12 cellular contexts compared by ENCODE assay signal in genomic region chr3:14324224-14324944, GRCh38.
DNase-seq lines count a peak whose midpoint lies in the region; ATAC-seq and TF ChIP-seq lines count a peak whose summit lies in the region.
"Had no signal": no experiment of that assay in that cellular context is flagged by ENCODE, and none has a peak within 500 bp of the region (broad histone marks: within the 10 kb centered on the region; RNA-seq: fewer than 3 reads in every experiment).

No MANE protein-coding gene starts in this region.

- no peak for TF ChIP-seq CTCF in coronary artery (IDR thresholded peaks at IDR 0.05)

- no peak overlapping the region for H3K4me3 ChIP-seq in coronary artery

- DNase-seq in AG08395 (ENCODE audit: low spot score) (peak; percentile 35), LHCN-M2 (ENCODE audit: low read depth) (peak; percentile 65), coronary artery (ENCODE audit: low spot score) (no peak), myocyte (ENCODE audit: low read depth) (peak; percentile 95), SW 1271 (lab: John Stamatoyannopoulos, UW) (no peak), DMS79 treated with DMSO at 0.1 percent for 48 hours (lab: John Stamatoyannopoulos, UW) (no peak)
- DNase-seq: activated CD8-positive, alpha-beta memory T cell treated with anti-CD3 and anti-CD28 coated beads, Interleukin-2, amount 10 ng/mL, durations not matched to agents 7 days and 5 days; NCI-H526; RPMI8226; stimulated activated CD4-positive, alpha-beta T cell treated with anti-CD3 and anti-CD28 coated beads, Interleukin-12 subunit alpha, Interleukin-12 subunit beta, amount 100 ng/mL, for 4 hours had no signal

- no peak for ATAC-seq in HG03432 (IDR thresholded peaks at IDR 0.05; ENCODE audit: unreplicated experiment)
- ATAC-seq in HG03175 (IDR thresholded peaks at IDR 0.05; ENCODE audit: unreplicated experiment): no peak
- ATAC-seq: activated CD8-positive, alpha-beta memory T cell treated with anti-CD3 and anti-CD28 coated beads, Interleukin-2, amount 10 ng/mL, durations not matched to agents 7 days and 5 days had no signal

- peak overlapping the region; percentile 34 to 58 for H3K27ac ChIP-seq in coronary artery

Comparison
In these comparisons a context has a peak if more than half of its experiments do, and no peak if none do; other contexts are left out.
1. DNase-seq: peak in AG08395 (single experiment), LHCN-M2 (single experiment) and myocyte (single experiment); none in coronary artery (single experiment), SW 1271 (0 of 2) and DMS79 treated with DMSO at 0.1 percent for 48 hours (single experiment).